23 cellular contexts compared by ENCODE assay signal in genomic region chr3:168894204-168894603, GRCh38.
"Had no signal": no experiment of that assay in that cellular context is flagged by ENCODE, and none has a peak within 500 bp of the region (broad histone marks: within the 10 kb centered on the region; RNA-seq: fewer than 3 reads in every experiment).

No MANE protein-coding gene starts in this region.

- H3K4me3 Mint-ChIP-seq: effector memory CD8-positive, alpha-beta T cell; endodermal cell had no signal

- H3K9me3 ChIP-seq: gastrocnemius medialis had no signal

- DNase-seq: dermis blood vessel endothelial cell; dorsolateral prefrontal cortex; effector CD4-positive, alpha-beta T cell; effector memory CD8-positive, alpha-beta T cell; endodermal cell; erythroblast; esophagus squamous epithelium; foreskin fibroblast; foreskin melanocyte; gastrocnemius medialis; glutamatergic neuron; head of caudate nucleus; heart right ventricle; hippocampal formation; left cardiac atrium; left lung; left ventricle myocardium superior; lower lobe of right lung; mesenchymal stem cell; midbrain had no signal

- H3K27me3 ChIP-seq: dorsolateral prefrontal cortex, esophagus squamous epithelium, gastrocnemius medialis, heart right ventricle, left lung had no signal

- H3K4me1 Mint-ChIP-seq: endodermal cell had no signal

- H3K4me1 ChIP-seq: esophagus squamous epithelium, gastrocnemius medialis, heart right ventricle, left lung, lower lobe of right lung had no signal

- H3K27ac Mint-ChIP-seq: effector memory CD8-positive, alpha-beta T cell; endodermal cell had no signal

- H3K27ac ChIP-seq: coronary artery, dorsolateral prefrontal cortex, epithelial cell of prostate, esophagus squamous epithelium, gastrocnemius medialis, heart right ventricle, left lung, lower lobe of right lung had no signal

- ATAC-seq: effector memory CD8-positive, alpha-beta T cell; esophagus mucosa; gastrocnemius medialis; heart right ventricle; left cardiac atrium; left lung; left ventricle myocardium superior; lower lobe of right lung had no signal

- H3K4me3 ChIP-seq: coronary artery, dorsolateral prefrontal cortex, esophagus squamous epithelium, gastrocnemius medialis, heart right ventricle, left lung, lower lobe of right lung had no signal

- H3K27me3 Mint-ChIP-seq: effector memory CD8-positive, alpha-beta T cell had no signal

- H3K36me3 ChIP-seq: esophagus squamous epithelium, gastrocnemius medialis, heart right ventricle, left lung, lower lobe of right lung had no signal
